11 cellular contexts compared by ENCODE assay signal in genomic region chr6:4023240-4023639, GRCh38. TPM values are rescaled to one million over a fixed set of nuclear protein-coding genes. Genes with fewer than 3 reads are reported as not detected.
DNase-seq lines count a peak whose midpoint lies in the region; ATAC-seq, FAIRE-seq and TF ChIP-seq lines count a peak whose summit lies in the region.
"Had no signal": no experiment of that assay in that cellular context is flagged by ENCODE, and none has a peak within 500 bp of the region (broad histone marks: within the 10 kb centered on the region; RNA-seq: fewer than 3 reads in every experiment).

No MANE protein-coding gene starts in this region.

- peak overlapping the region; percentile 46 for H3K27ac Mint-ChIP-seq in glutamatergic neuron (ENCODE audit: unreplicated experiment)

- H3K4me3 ChIP-seq in stomach: peak overlapping the region in 2 of 4 donors; percentile 13 to 57

- H3K27me3 ChIP-seq in stomach: no peaks in the 10 kb centered on the region

- H3K9me3 Mint-ChIP-seq in activated T-cell treated with anti-CD3 and anti-CD28 coated beads, Interleukin-2, amount 50 U/mL, for 4 hours: no peaks in the 10 kb centered on the region
- peaks cover 16% of the 10 kb centered on the region for H3K9me3 Mint-ChIP-seq in glutamatergic neuron (ENCODE audit: unreplicated experiment)

- peak overlapping the region; percentile 96 for H3K4me3 Mint-ChIP-seq in activated T-cell treated with anti-CD3 and anti-CD28 coated beads, Interleukin-2, amount 50 U/mL, for 4 hours
- peak overlapping the region; percentile 88 for H3K4me3 Mint-ChIP-seq in glutamatergic neuron (ENCODE audit: unreplicated experiment)

- H3K27ac ChIP-seq in VCaP (peak overlapping the region; percentile 91; the same call in 1 of the 2 replicates), stomach (peak overlapping the region in 3 of 5 donors; percentile 51 to 99 (median 96))
- H3K27ac ChIP-seq: RWPE1 had no signal

- H3K36me3 ChIP-seq in stomach: peaks cover 0 to 8% (median 0%) of the 10 kb centered on the region in 4 donors

- peaks cover 66% of the 10 kb centered on the region for H3K4me1 Mint-ChIP-seq in activated T-cell treated with anti-CD3 and anti-CD28 coated beads, Interleukin-2, amount 50 U/mL, for 4 hours (ENCODE audit: low read depth)
- peaks cover 14% of the 10 kb centered on the region for H3K4me1 Mint-ChIP-seq in glutamatergic neuron (ENCODE audit: low read depth, unreplicated experiment)

- no peak for TF ChIP-seq EP300 in stomach (IDR thresholded peaks at IDR 0.05)

- no peak for ATAC-seq in activated T-cell treated with anti-CD3 and anti-CD28 coated beads, Interleukin-2, amount 50 U/mL, for 4 hours

- intact Hi-C loops in stomach (cut with DNase I; ENCODE audit: low total_unique reads): no loop called here

- WGBS in stomach, 5 donors: 0 to 17% (median 8%) methylated on average over 1 of the region's 1 CpG

- no peak for DNase-seq in activated T-cell treated with anti-CD3 and anti-CD28 coated beads, Interleukin-2, amount 50 U/mL, for 4 hours
- DNase-seq in activated T-cell treated with anti-CD3 and anti-CD28 coated beads, Interleukin-2, amount 50 U/mL, for 1 hour: no peak
- DNase-seq in glutamatergic neuron (no peak), stomach (no peak), GM12892 (ENCODE audit: insufficient read length) (no peak), AG20443 (ENCODE audit: low spot score) (no peak), dermis blood vessel endothelial cell (no peak)
- DNase-seq: amniotic stem cell, kidney had no signal

- no peaks in the 10 kb centered on the region for H3K27me3 Mint-ChIP-seq in activated T-cell treated with anti-CD3 and anti-CD28 coated beads, Interleukin-2, amount 50 U/mL, for 4 hours (ENCODE audit: low read depth)
- no peaks in the 10 kb centered on the region for H3K27me3 Mint-ChIP-seq in glutamatergic neuron (ENCODE audit: unreplicated experiment)

- H3K36me3 Mint-ChIP-seq in activated T-cell treated with anti-CD3 and anti-CD28 coated beads, Interleukin-2, amount 50 U/mL, for 4 hours (ENCODE audit: insufficient read depth): peaks cover 17% of the 10 kb centered on the region
- H3K36me3 Mint-ChIP-seq in glutamatergic neuron (ENCODE audit: unreplicated experiment): no peaks in the 10 kb centered on the region

- no peak for FAIRE-seq in GM12892 (lab: Jason Lieb, UNC)
- FAIRE-seq: kidney had no signal

- H3K4me1 ChIP-seq in stomach: peaks cover 52 to 86% (median 71%) of the 10 kb centered on the region in 4 donors

- no peak for TF ChIP-seq POLR2A in stomach (IDR thresholded peaks at IDR 0.05)
- TF ChIP-seq POLR2A in GM12892 (IDR thresholded peaks at IDR 0.05; ENCODE audit: low read depth, low read length): no peak

- H3K9me3 ChIP-seq in stomach: no peaks in the 10 kb centered on the region

- TF ChIP-seq CTCF in VCaP (conservative IDR thresholded peaks at IDR 0.05) (no peak), glutamatergic neuron (IDR thresholded peaks at IDR 0.05; ENCODE audit: partially characterized antibody, unreplicated experiment) (no peak), stomach (IDR thresholded peaks at IDR 0.05) (no peak)

RNA-seq across cellular contexts. Expression of gene FAM217A, which starts 55.7 kb away (rescaled TPM):
- not detected for total RNA-seq in activated T-cell treated with anti-CD3 and anti-CD28 coated beads, Interleukin-2, amount 50 U/mL, for 4 hours
- total RNA-seq in glutamatergic neuron (ENCODE audit: unreplicated experiment): not detected
- not detected for total RNA-seq in stomach
- under 1 TPM in 2 of 3 donors, not detected in 1; 0.08 to 0.68 TPM for polyA plus RNA-seq in stomach
- polyA plus RNA-seq in GM12892 (2012; ENCODE audit: missing spikeins): not detected
- total RNA-seq in dermis blood vessel endothelial cell: not detected in 2 replicates
- total RNA-seq: kidney had no signal
